8 cellular contexts compared by ENCODE assay signal in genomic region chr7:101952355-101953247, GRCh38.
DNase-seq lines count a peak whose midpoint lies in the region; ATAC-seq and TF ChIP-seq lines count a peak whose summit lies in the region.

No MANE protein-coding gene starts in this region.

- H3K9me3 Mint-ChIP-seq in chondrocyte (ENCODE audit: low read depth) = no peaks in the 10 kb centered on the region

- TF ChIP-seq CTCF in chondrocyte (IDR thresholded peaks at IDR 0.05) = no peak

- H3K9me3 ChIP-seq in muscle layer of duodenum (ENCODE audit: control insufficient read depth in 1 of 2, low read length in 2 of 2) (no peaks in the 10 kb centered on the region), T-helper 17 cell (ENCODE audit: control insufficient read depth, low read length, poor library complexity, severe bottlenecking) (no peaks in the 10 kb centered on the region)

- no peaks in the 10 kb centered on the region for H3K27me3 ChIP-seq in muscle layer of duodenum (ENCODE audit: low read depth, low read length)

- H3K36me3 ChIP-seq in muscle layer of duodenum (ENCODE audit: control insufficient read depth in 1 of 2, insufficient read depth in 2 of 2, low read length in 2 of 2) = no peaks in the 10 kb centered on the region

- H3K27me3 Mint-ChIP-seq in chondrocyte (ENCODE audit: low read depth) (no peaks in the 10 kb centered on the region), T-helper 17 cell (no peaks in the 10 kb centered on the region)

- H3K36me3 Mint-ChIP-seq in chondrocyte (ENCODE audit: low read depth) = no peaks in the 10 kb centered on the region
- no peaks in the 10 kb centered on the region for H3K36me3 Mint-ChIP-seq in T-helper 17 cell (ENCODE audit: low read depth)

- H3K27ac Mint-ChIP-seq in chondrocyte (ENCODE audit: unreplicated experiment) (peak overlapping the region; percentile 84), T-helper 17 cell (no peak overlapping the region)

- H3K4me3 ChIP-seq in muscle layer of duodenum (ENCODE audit: low read depth in 1 of 2, low read length in 2 of 2) = no peak overlapping the region

- H3K4me1 Mint-ChIP-seq in chondrocyte (ENCODE audit: low read depth) (peaks cover 41% of the 10 kb centered on the region), T-helper 17 cell (peaks cover 14% of the 10 kb centered on the region)

- DNase-seq in AG08396 (ENCODE audit: low spot score) = peak; percentile 73
- DNase-seq in Kasumi-1 (lab: John Stamatoyannopoulos, UW) = peak; percentile 25 to 36
- DNase-seq in chondrocyte (ENCODE audit: low spot score) = no peak
- DNase-seq in NCI-H1092 treated with DMSO at 0.1 percent for 48 hours (lab: John Stamatoyannopoulos, UW) = no peak
- DNase-seq in LoVo (ENCODE audit: low spot score) = no peak
- no peak for DNase-seq in T-helper 17 cell
- no peak for DNase-seq in cerebellar cortex (ENCODE audit: low spot score)

- ATAC-seq in T-helper 17 cell = no peak

- no peak overlapping the region for H3K4me3 Mint-ChIP-seq in chondrocyte (ENCODE audit: unreplicated experiment)
- no peak overlapping the region for H3K4me3 Mint-ChIP-seq in T-helper 17 cell

- peaks cover 17 to 33% of the 10 kb centered on the region in 2 donors for H3K4me1 ChIP-seq in muscle layer of duodenum (ENCODE audit: control insufficient read depth in 1 of 2, insufficient read depth in 2 of 2, low read length in 2 of 2)

- peak overlapping the region; percentile 92 for H3K27ac ChIP-seq in muscle layer of duodenum (ENCODE audit: low read length)

Comparison
In these comparisons a context has a peak if more than half of its experiments do, and no peak if none do; other contexts are left out.
1. DNase-seq: peak in AG08396 (single experiment) and Kasumi-1 (2 of 2); none in chondrocyte (single experiment), NCI-H1092 treated with DMSO at 0.1 percent for 48 hours (single experiment), LoVo (single experiment), T-helper 17 cell (0 of 3) and cerebellar cortex (single experiment).